Comparison of ENCODE assay signal across 1 cellular context in genomic region chr1:179385510-179385909, GRCh38.
TF ChIP-seq lines count a peak whose summit lies in the region.

No MANE protein-coding gene starts in this region.

TF ChIP-seq in GM23338, 12 proteins besides CTCF, POLR2A, EP300 and RAD21 (continued from another document):
- TF ChIP-seq ETS1 (IDR thresholded peaks at IDR 0.05), result no peak
- no peak for TF ChIP-seq STAT1 (IDR thresholded peaks at IDR 0.05; ENCODE audit: unreplicated experiment)
- TF ChIP-seq JUNB (IDR thresholded peaks at IDR 0.05; ENCODE audit: unreplicated experiment), result no peak
- no peak for TF ChIP-seq ZNF114 (CRISPR knock-in tag; IDR thresholded peaks at IDR 0.05)
- TF ChIP-seq ZNF331 (CRISPR knock-in tag; IDR thresholded peaks at IDR 0.05; ENCODE audit: low read depth), result no peak
- TF ChIP-seq ZNF462 (CRISPR knock-in tag; IDR thresholded peaks at IDR 0.05), result no peak
- TF ChIP-seq EZH2phosphoT487 (IDR thresholded peaks at IDR 0.05; ENCODE audit: unreplicated experiment), result no peak
- TF ChIP-seq NANOG (IDR thresholded peaks at IDR 0.05; ENCODE audit: borderline replicate concordance), result no peak
- TF ChIP-seq CREB1 (CRISPR knock-in tag; IDR thresholded peaks at IDR 0.05; ENCODE audit: low read depth), result no peak
- TF ChIP-seq EZH2 (IDR thresholded peaks at IDR 0.05; ENCODE audit: low read depth, unreplicated experiment), result no peak
- no peak for TF ChIP-seq POLR2AphosphoS5 (IDR thresholded peaks at IDR 0.05; ENCODE audit: low read depth)
